8 cellular contexts compared by ENCODE assay signal in the genomic region with DNA sequence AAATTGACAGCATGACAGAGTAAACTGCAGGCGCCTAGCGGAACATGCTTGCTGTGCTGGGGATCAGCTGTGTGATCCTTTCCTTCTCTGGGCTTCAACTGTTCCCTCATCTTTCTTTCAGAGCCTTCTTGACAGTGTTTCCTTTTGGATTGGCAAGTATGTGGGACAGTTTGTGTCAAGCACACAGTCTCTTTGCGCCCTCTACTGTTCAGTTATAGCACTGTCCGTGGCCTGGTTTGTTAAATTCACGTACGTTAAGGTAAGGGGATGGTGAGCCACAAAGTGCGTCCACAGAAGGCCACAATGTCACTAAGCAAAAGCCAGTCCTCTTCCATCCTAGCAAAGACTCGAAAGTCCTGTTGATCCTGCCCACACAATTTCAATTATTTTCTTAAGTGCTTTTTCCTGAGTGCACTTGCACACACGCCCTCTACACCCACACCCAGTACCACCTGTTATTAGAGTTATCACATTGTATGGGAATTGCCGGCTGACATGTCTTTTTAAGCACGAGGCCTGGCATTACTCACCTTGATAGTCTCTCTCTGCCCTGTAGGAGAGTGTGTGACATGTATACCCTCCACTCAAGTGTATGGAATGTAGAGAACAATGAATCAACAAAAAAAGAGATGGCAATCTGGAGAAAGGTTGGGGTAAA. TPM values are rescaled to one million over a fixed set of nuclear protein-coding genes. Genes with fewer than 3 reads are reported as not detected.
DNase-seq lines count a peak whose midpoint lies in the region; ATAC-seq and TF ChIP-seq lines count a peak whose summit lies in the region.

No MANE protein-coding gene starts in this region.

- H3K4me1 ChIP-seq in adrenal gland (replicated peaks in 1 of 2): no peaks in the 10 kb centered on the region
- H3K4me1 ChIP-seq in right cardiac atrium (ENCODE audit: control insufficient read depth, insufficient read depth, low read length): no peaks in the 10 kb centered on the region

- H3K4me1 Mint-ChIP-seq in effector memory CD8-positive, alpha-beta T cell (ENCODE audit: low read depth in 2 of 2): no peaks in the 10 kb centered on the region

- 17 to 20% (median 19%) methylated on average over 11 of the region's 11 CpGs for WGBS in adrenal gland, 4 donors
- 18% methylated on average over 11 of the region's 11 CpGs for WGBS in right cardiac atrium

- H3K9me3 Mint-ChIP-seq in effector memory CD8-positive, alpha-beta T cell: peaks cover 0 to 6% of the 10 kb centered on the region in 2 donors

- no peak overlapping the region for H3K4me3 Mint-ChIP-seq in effector memory CD8-positive, alpha-beta T cell

- H3K27ac ChIP-seq in adrenal gland: no peak overlapping the region
- no peak overlapping the region for H3K27ac ChIP-seq in right cardiac atrium (ENCODE audit: low read length)

- H3K27me3 ChIP-seq in adrenal gland: no peaks in the 10 kb centered on the region
- H3K27me3 ChIP-seq in right cardiac atrium (ENCODE audit: control insufficient read depth, insufficient read depth): no peaks in the 10 kb centered on the region

- DNase-seq in ELR (ENCODE audit: low read depth): peak; percentile 76
- peak; percentile 68 for DNase-seq in HPDE6-E6E7 (ENCODE audit: extremely low spot score)
- peak; percentile 61 for DNase-seq in NCI-H748 treated with DMSO at 0.1 percent for 48 hours (lab: John Stamatoyannopoulos, UW)
- DNase-seq in adrenal gland: peak; percentile 52 to 91 (median 72)
- DNase-seq in right cardiac atrium: peak in 2 of 3 donors; percentile 36 to 73
- DNase-seq in retinal pigment epithelial cell (ENCODE audit: low read depth): no peak
- DNase-seq in effector memory CD8-positive, alpha-beta T cell: no peak

- H3K27me3 Mint-ChIP-seq in effector memory CD8-positive, alpha-beta T cell: no peaks in the 10 kb centered on the region

- H3K36me3 ChIP-seq in adrenal gland (replicated peaks in 1 of 2): no peaks in the 10 kb centered on the region

- TF ChIP-seq CTCF in adrenal gland (IDR thresholded peaks at IDR 0.05) (peak; percentile 83 to 91 (median 89)), retinal pigment epithelial cell (conservative IDR thresholded peaks at IDR 0.05; ENCODE audit: low read depth, low read length) (peak; percentile 97)

- TF ChIP-seq POLR2A in adrenal gland (IDR thresholded peaks at IDR 0.05): no peak

- H3K27ac Mint-ChIP-seq in effector memory CD8-positive, alpha-beta T cell: no peak overlapping the region

- H3K4me3 ChIP-seq in adrenal gland (no peak overlapping the region), right cardiac atrium (ENCODE audit: low read length) (no peak overlapping the region), retinal pigment epithelial cell (ENCODE audit: low read length) (no peak overlapping the region)

- H3K36me3 Mint-ChIP-seq in effector memory CD8-positive, alpha-beta T cell (ENCODE audit: insufficient read depth): no peaks in the 10 kb centered on the region

- peak; percentile 84 for ATAC-seq in GM19467 (IDR thresholded peaks at IDR 0.05; ENCODE audit: unreplicated experiment)
- ATAC-seq in right cardiac atrium: peak; percentile 84 to 88
- ATAC-seq in effector memory CD8-positive, alpha-beta T cell (replicated peaks): no peak

- H3K9me3 ChIP-seq in adrenal gland (replicated peaks in 1 of 3): no peaks in the 10 kb centered on the region
- H3K9me3 ChIP-seq in right cardiac atrium (ENCODE audit: control insufficient read depth, low read length): no peaks in the 10 kb centered on the region

- intact Hi-C loops in adrenal gland (cut with DNase I) (no loop called here), right cardiac atrium (cut with DNase I) (loop anchor here in 2 of 4 donors (5.0 kb wide), 1 partner anchor 78 kb away; no protein-coding TSS in a partner anchor)

RNA-seq across cellular contexts. Expression of a gene that starts 22.5 kb away (rescaled TPM):
- total RNA-seq in adrenal gland: 1 to 10 TPM; 2.5 to 5.5 (median 3.2) TPM
- polyA plus RNA-seq in adrenal gland: 1 to 10 TPM; 1.6 to 6.1 (median 3.1) TPM
- 1 to 10 TPM; 5.0 to 9.3 (median 7.3) TPM for total RNA-seq in right cardiac atrium
- 2.8 TPM for polyA plus RNA-seq in right cardiac atrium

Comparison
In these comparisons a context has a peak if more than half of its experiments do, and no peak if none do; other contexts are left out.
1. DNase-seq: peak in ELR (single experiment), HPDE6-E6E7 (single experiment), NCI-H748 treated with DMSO at 0.1 percent for 48 hours (single experiment), adrenal gland (7 of 7) and right cardiac atrium (2 of 3); none in retinal pigment epithelial cell (single experiment) and effector memory CD8-positive, alpha-beta T cell (0 of 3).